In genomic region chr4:56130609-56131150, GRCh38 we compare ENCODE assay signal across 20 cellular contexts.
DNase-seq lines count a peak whose midpoint lies in the region; ATAC-seq, FAIRE-seq and TF ChIP-seq lines count a peak whose summit lies in the region.
"Had no signal": no experiment of that assay in that cellular context is flagged by ENCODE, and none has a peak within 500 bp of the region (broad histone marks: within the 10 kb centered on the region; RNA-seq: fewer than 3 reads in every experiment).

No MANE protein-coding gene starts in this region.

- H3K4me1 ChIP-seq in parathyroid adenoma = peaks cover 18% of the 10 kb centered on the region
- H3K4me1 ChIP-seq: upper lobe of right lung had no signal

- no peak for TF ChIP-seq CTCF in parathyroid adenoma (IDR thresholded peaks at IDR 0.05)

- no peak overlapping the region for H2AFZ ChIP-seq in parathyroid adenoma

- no peak overlapping the region for H3K4me2 ChIP-seq in parathyroid adenoma (ENCODE audit: low read length)

- peaks cover 2% of the 10 kb centered on the region for H3K79me2 ChIP-seq in parathyroid adenoma

- no peak overlapping the region for H3K9ac ChIP-seq in parathyroid adenoma

- no peak overlapping the region for H3K4me3 ChIP-seq in parathyroid adenoma (ENCODE audit: low read depth, low read length)
- H3K4me3 ChIP-seq: upper lobe of right lung had no signal

- H3K36me3 ChIP-seq in parathyroid adenoma (ENCODE audit: control insufficient read depth, insufficient read depth, low read length) = no peaks in the 10 kb centered on the region
- H3K36me3 ChIP-seq: upper lobe of right lung, WERI-Rb-1 had no signal

- peak; percentile 23 for DNase-seq in NCI-H345 (lab: John Stamatoyannopoulos, UW)
- no peak for DNase-seq in NCI-H345 treated with DMSO at 0.1 percent for 48 hours (lab: John Stamatoyannopoulos, UW; ENCODE audit: unreplicated experiment)
- peak; percentile 15 for DNase-seq in NCI-H146 treated with DMSO at 0.1 percent for 48 hours (lab: John Stamatoyannopoulos, UW; ENCODE audit: unreplicated experiment)
- peak; percentile 47 for DNase-seq in astrocyte of the hippocampus (ENCODE audit: low read depth, low spot score)
- no peak for DNase-seq in urothelium cell line (ENCODE audit: low spot score)
- no peak for DNase-seq in anterior cingulate cortex (lab: John Stamatoyannopoulos, UW)
- DNase-seq: CD4-positive, CD25-positive, alpha-beta regulatory T cell; mammary epithelial cell; naive thymus-derived CD8-positive, alpha-beta T cell; NCI-H1436; NK-92 treated with Interleukin-12 subunit alpha and Interleukin-12 subunit beta, amount 100 ng/mL, for 24 hours; stimulated activated CD4-positive, alpha-beta T cell treated with anti-CD3 and anti-CD28 coated beads, Interleukin-15, amount 100 ng/mL, for 24 hours; T-helper 1 cell; upper lobe of right lung; WERI-Rb-1 had no signal

- H3K9me3 ChIP-seq in parathyroid adenoma (ENCODE audit: control insufficient read depth, low read length) = no peaks in the 10 kb centered on the region
- H3K9me3 ChIP-seq: upper lobe of right lung had no signal

- no peak for FAIRE-seq in urothelium cell line (lab: Jason Lieb, UNC)
- FAIRE-seq: GM12891, H1 had no signal

- no peak for ATAC-seq in GM18907 (IDR thresholded peaks at IDR 0.05; ENCODE audit: unreplicated experiment)
- ATAC-seq: esophagus mucosa; naive thymus-derived CD8-positive, alpha-beta T cell; upper lobe of right lung had no signal

- peak overlapping the region; percentile 66 for H3K27ac ChIP-seq in parathyroid adenoma
- H3K27ac ChIP-seq: upper lobe of right lung, WERI-Rb-1 had no signal

- no peaks in the 10 kb centered on the region for H3K27me3 ChIP-seq in parathyroid adenoma (ENCODE audit: control insufficient read depth, insufficient read depth, low read length)
- H3K27me3 ChIP-seq: upper lobe of right lung had no signal

Comparison
In these comparisons a context has a peak if more than half of its experiments do, and no peak if none do; other contexts are left out.
1. DNase-seq: peak in NCI-H345 (single experiment), NCI-H146 treated with DMSO at 0.1 percent for 48 hours (single experiment) and astrocyte of the hippocampus (single experiment); none in NCI-H345 treated with DMSO at 0.1 percent for 48 hours (single experiment), urothelium cell line (single experiment) and anterior cingulate cortex (0 of 58).